Comparison of ENCODE assay signal across 8 cellular contexts in genomic region chr10:131972474-131973071, GRCh38. TPM values are rescaled to one million over a fixed set of nuclear protein-coding genes. Genes with fewer than 3 reads are reported as not detected.
DNase-seq lines count a peak whose midpoint lies in the region; ATAC-seq lines count a peak whose summit lies in the region.

No MANE protein-coding gene starts in this region.

- peak overlapping the region; percentile 80 for H3K27ac ChIP-seq in thymus (ENCODE audit: low read depth)

- DNase-seq in activated CD4-positive, alpha-beta T cell treated with anti-CD3 and anti-CD28 coated beads for 4 hours: peak; percentile 24 to 34
- no peak for DNase-seq in activated CD4-positive, alpha-beta T cell treated with anti-CD3 and anti-CD28 coated beads, Interleukin-2, amount 50 U/mL, for 1 hour
- peak; percentile 19 for DNase-seq in activated T-helper 9 cell treated with anti-CD3 and anti-CD28 coated beads, Interleukin-2, amount 50 U/mL, for 16 hours (ENCODE audit: low read depth)
- DNase-seq in kidney glomerular epithelial cell (lab: John Stamatoyannopoulos, UW) (peak; percentile 11), AML-193 (lab: John Stamatoyannopoulos, UW) (no peak), COLO668 (lab: John Stamatoyannopoulos, UW; ENCODE audit: unreplicated experiment) (no peak)

- no peaks in the 10 kb centered on the region for H3K27me3 ChIP-seq in thymus (ENCODE audit: control insufficient read depth, insufficient read depth)

- H3K9me3 ChIP-seq in thymus (ENCODE audit: control insufficient read depth): no peaks in the 10 kb centered on the region

- WGBS in thymus: 49% methylated on average over 11 of the region's 11 CpGs

- peaks cover 19% of the 10 kb centered on the region for H3K36me3 ChIP-seq in thymus (ENCODE audit: control insufficient read depth, insufficient read depth)

- H3K4me1 ChIP-seq in thymus (ENCODE audit: control insufficient read depth, insufficient read depth, low read length): peaks cover 7% of the 10 kb centered on the region

- ATAC-seq in GM19035 (IDR thresholded peaks at IDR 0.05; ENCODE audit: unreplicated experiment): no peak

- no peak overlapping the region for H3K4me3 ChIP-seq in thymus (ENCODE audit: low read length)

RNA-seq across cellular contexts. Expression of gene BNIP3, which starts 9.2 kb away (rescaled TPM):
- 22.7 TPM for polyA plus RNA-seq in thymus

Comparison
In these comparisons a context has a peak if more than half of its experiments do, and no peak if none do; other contexts are left out.
1. DNase-seq: peak in activated CD4-positive, alpha-beta T cell treated with anti-CD3 and anti-CD28 coated beads for 4 hours (2 of 2), activated T-helper 9 cell treated with anti-CD3 and anti-CD28 coated beads, Interleukin-2, amount 50 U/mL, for 16 hours (single experiment) and kidney glomerular epithelial cell (single experiment); none in activated CD4-positive, alpha-beta T cell treated with anti-CD3 and anti-CD28 coated beads, Interleukin-2, amount 50 U/mL, for 1 hour (single experiment), AML-193 (0 of 2) and COLO668 (single experiment).